Comparison of ENCODE assay signal across 1 cellular context in genomic region chr5:74625742-74626241, GRCh38.
TF ChIP-seq lines count a peak whose summit lies in the region.

No MANE protein-coding gene starts in this region.

TF ChIP-seq in HCT116, 20 proteins besides CTCF, POLR2A, EP300 and RAD21 (continued from another document):
- TF ChIP-seq REST (IDR thresholded peaks at IDR 0.05; ENCODE audit: low read depth) (no peak), YY1 (IDR thresholded peaks at IDR 0.05; ENCODE audit: extremely low read depth, insufficient replicate concordance, low read depth, low read length) (no peak), ZFX (IDR thresholded peaks at IDR 0.05) (no peak), EZH2 (IDR thresholded peaks at IDR 0.05) (no peak)
TF ChIP-seq in HCT116: peak in this region for 0.
